19 cellular contexts compared by ENCODE assay signal in the genomic region with DNA sequence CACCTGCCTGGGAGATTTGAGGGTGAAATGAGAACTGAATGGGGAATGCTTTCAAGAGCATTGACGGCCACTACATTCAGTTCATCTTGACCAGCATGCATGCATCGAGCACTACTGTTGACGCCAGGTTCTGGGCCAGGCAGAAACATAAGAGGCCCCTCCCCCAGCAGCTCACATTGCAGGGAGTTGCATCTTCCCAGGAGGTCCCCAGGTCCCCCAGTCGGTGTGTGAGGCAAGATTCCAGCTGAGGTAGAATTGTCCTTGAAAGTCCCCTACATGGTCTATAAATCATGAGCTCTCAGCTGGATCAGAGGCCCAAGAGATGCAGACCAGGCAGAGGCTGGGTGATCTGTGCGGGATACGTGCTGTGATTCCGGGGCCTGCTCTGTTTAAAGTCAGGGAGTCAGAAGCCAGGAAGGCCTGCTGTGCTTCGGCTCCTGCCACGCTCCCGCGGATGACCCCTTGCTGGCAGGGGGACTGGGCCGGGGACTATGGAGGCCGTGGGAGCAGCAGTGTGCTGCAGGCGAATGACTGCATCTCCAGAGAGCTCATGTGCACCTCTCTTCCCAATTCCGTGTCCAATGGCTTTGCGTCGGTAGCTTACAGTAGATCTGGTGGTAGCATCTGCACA.
DNase-seq lines count a peak whose midpoint lies in the region; ATAC-seq and TF ChIP-seq lines count a peak whose summit lies in the region.
"Had no signal": no experiment of that assay in that cellular context is flagged by ENCODE, and none has a peak within 500 bp of the region (broad histone marks: within the 10 kb centered on the region; RNA-seq: fewer than 3 reads in every experiment).

No MANE protein-coding gene starts in this region.

- peaks cover 0 to 89% (median 15%) of the 10 kb centered on the region in 9 donors for H3K36me3 ChIP-seq in heart right ventricle
- H3K36me3 ChIP-seq in mesenchymal stem cell (ENCODE audit: control insufficient read depth in 1 of 2, insufficient read depth in 2 of 2, low read depth in 1 of 2, low read length in 2 of 2): peaks cover 24 to 48% of the 10 kb centered on the region in 2 experiments
- H3K36me3 ChIP-seq in stomach smooth muscle (ENCODE audit: control insufficient read depth in 2 of 2, insufficient read depth in 2 of 2, low read length in 2 of 2): peaks cover 15 to 28% of the 10 kb centered on the region in 2 donors
- H3K36me3 ChIP-seq: SJCRH30 had no signal

- no peak overlapping the region for H3K4me2 ChIP-seq in mesenchymal stem cell (ENCODE audit: low read length, poor library complexity, severe bottlenecking)
- H3K4me2 ChIP-seq: KMS-11 had no signal

- DNase-seq in left cardiac atrium (peak; percentile 11), heart right ventricle (no peak), choroid plexus epithelial cell (ENCODE audit: low read depth) (peak; percentile 31), mesenchymal stem cell (no peak), DMS53 treated with DMSO at 0.1 percent for 48 hours (lab: John Stamatoyannopoulos, UW; ENCODE audit: unreplicated experiment) (no peak), amygdala (lab: John Stamatoyannopoulos, UW) (no peak)
- DNase-seq: C1 segment of cervical spinal cord, GDM1, HCEC 1CT, NCI-H1092, NCI-H146, NCI-H2081 treated with DMSO at 0.1 percent for 48 hours, NCI-H510A, PC-3, SJCRH30 had no signal

- TF ChIP-seq CTCF in heart right ventricle (IDR thresholded peaks at IDR 0.05): no peak
- no peak for TF ChIP-seq CTCF in choroid plexus epithelial cell (conservative IDR thresholded peaks at IDR 0.05; ENCODE audit: low read depth, low read length)

- peak overlapping the region; percentile 11 for H4K91ac ChIP-seq in mesenchymal stem cell (ENCODE audit: low read length)

- H3K14ac ChIP-seq in mesenchymal stem cell (ENCODE audit: low read length in 2 of 2): no peak overlapping the region

- H3K9me3 ChIP-seq in heart right ventricle: no peaks in the 10 kb centered on the region
- no peaks in the 10 kb centered on the region for H3K9me3 ChIP-seq in mesenchymal stem cell (ENCODE audit: control insufficient read depth, low read length)
- no peaks in the 10 kb centered on the region for H3K9me3 ChIP-seq in stomach smooth muscle (ENCODE audit: control insufficient read depth in 2 of 2, low read length in 2 of 2)
- H3K9me3 ChIP-seq: SJCRH30 had no signal

- no peak overlapping the region for H2AFZ ChIP-seq in mesenchymal stem cell (ENCODE audit: low read depth, low read length)

- no peak overlapping the region for H2BK5ac ChIP-seq in mesenchymal stem cell (ENCODE audit: low read depth, low read length, poor library complexity, severe bottlenecking)

- peak overlapping the region; percentile 35 for H4K8ac ChIP-seq in mesenchymal stem cell (ENCODE audit: low read length)

- H3K79me1 ChIP-seq in mesenchymal stem cell (replicated peaks; ENCODE audit: low read length, poor library complexity, severe bottlenecking): no peaks in the 10 kb centered on the region

- no peak overlapping the region for H3K27ac ChIP-seq in heart right ventricle
- H3K27ac ChIP-seq in mesenchymal stem cell (ENCODE audit: low read length, poor library complexity, severe bottlenecking): no peak overlapping the region
- H3K27ac ChIP-seq in stomach smooth muscle (ENCODE audit: low read length): peak overlapping the region; percentile 31
- H3K27ac ChIP-seq: KMS-11, RWPE1, SJCRH30 had no signal

- H3K9ac ChIP-seq in mesenchymal stem cell (ENCODE audit: low read length) (no peak overlapping the region), stomach smooth muscle (ENCODE audit: low read length in 2 of 2) (no peak overlapping the region)
- H3K9ac ChIP-seq: KMS-11 had no signal

- no peak overlapping the region for H3K18ac ChIP-seq in mesenchymal stem cell (ENCODE audit: low read depth in 1 of 2, low read length in 2 of 2)

- ATAC-seq in left cardiac atrium: no peak
- no peak for ATAC-seq in heart right ventricle
- ATAC-seq in HG03097 (IDR thresholded peaks at IDR 0.05; ENCODE audit: low FRiP score, unreplicated experiment): no peak
- ATAC-seq: PC-3 had no signal

- H3K4me3 ChIP-seq in heart right ventricle (no peak overlapping the region), choroid plexus epithelial cell (ENCODE audit: low read depth, low read length) (no peak overlapping the region), mesenchymal stem cell (ENCODE audit: insufficient read depth in 1 of 2, low read depth in 1 of 2, low read length in 2 of 2) (no peak overlapping the region), stomach smooth muscle (ENCODE audit: low read length in 2 of 2) (no peak overlapping the region)
- H3K4me3 ChIP-seq: SJCRH30 had no signal

- H2BK120ac ChIP-seq in mesenchymal stem cell (ENCODE audit: low read depth, low read length): no peak overlapping the region

- H3K4me1 ChIP-seq in heart right ventricle (peaks cover 0 to 36% (median 11%) of the 10 kb centered on the region in 9 donors), mesenchymal stem cell (ENCODE audit: control insufficient read depth, insufficient read depth, low read depth, low read length) (peaks cover 35% of the 10 kb centered on the region), stomach smooth muscle (ENCODE audit: control insufficient read depth, insufficient read depth, low read length) (peaks cover 30% of the 10 kb centered on the region)

- H3K23ac ChIP-seq in mesenchymal stem cell (ENCODE audit: low read length in 2 of 2): no peak overlapping the region

- WGBS in heart right ventricle, 2 donors: 78 to 84% methylated on average over 17 of the region's 17 CpGs
- 83% methylated on average over 17 of the region's 17 CpGs for WGBS in mesenchymal stem cell

- intact Hi-C loops in left cardiac atrium (cut with DNase I): no loop called here
- intact Hi-C loops in heart right ventricle (cut with DNase I): loop anchor here in 1 of 10 donors (10.0 kb wide), 1 partner anchor 244 kb away; a partner anchor contains a TSS

- H3K27me3 ChIP-seq in heart right ventricle (no peaks in the 10 kb centered on the region), mesenchymal stem cell (ENCODE audit: control insufficient read depth in 1 of 2, insufficient read depth in 1 of 2, low read length in 2 of 2) (no peaks in the 10 kb centered on the region), stomach smooth muscle (ENCODE audit: control insufficient read depth in 1 of 2, insufficient read depth in 2 of 2, low read length in 2 of 2) (no peaks in the 10 kb centered on the region)
- H3K27me3 ChIP-seq: SJCRH30 had no signal

- H2AK5ac ChIP-seq in mesenchymal stem cell (ENCODE audit: low read length, severe bottlenecking): no peak overlapping the region

- no peak overlapping the region for H2BK15ac ChIP-seq in mesenchymal stem cell (ENCODE audit: low read depth, poor library complexity, severe bottlenecking)

- no peak overlapping the region for H2BK12ac ChIP-seq in mesenchymal stem cell (ENCODE audit: low read length in 2 of 2)

- no peak overlapping the region for H3K4ac ChIP-seq in mesenchymal stem cell (ENCODE audit: low read depth in 1 of 2, low read length in 2 of 2)

Comparison
In these comparisons a context has a peak if more than half of its experiments do, and no peak if none do; other contexts are left out.
1. DNase-seq: peak in left cardiac atrium (single experiment) and choroid plexus epithelial cell (single experiment); none in heart right ventricle (0 of 2), mesenchymal stem cell (single experiment), DMS53 treated with DMSO at 0.1 percent for 48 hours (single experiment) and amygdala (0 of 56).